Comparison of ENCODE assay signal across 8 cellular contexts in the genomic region with DNA sequence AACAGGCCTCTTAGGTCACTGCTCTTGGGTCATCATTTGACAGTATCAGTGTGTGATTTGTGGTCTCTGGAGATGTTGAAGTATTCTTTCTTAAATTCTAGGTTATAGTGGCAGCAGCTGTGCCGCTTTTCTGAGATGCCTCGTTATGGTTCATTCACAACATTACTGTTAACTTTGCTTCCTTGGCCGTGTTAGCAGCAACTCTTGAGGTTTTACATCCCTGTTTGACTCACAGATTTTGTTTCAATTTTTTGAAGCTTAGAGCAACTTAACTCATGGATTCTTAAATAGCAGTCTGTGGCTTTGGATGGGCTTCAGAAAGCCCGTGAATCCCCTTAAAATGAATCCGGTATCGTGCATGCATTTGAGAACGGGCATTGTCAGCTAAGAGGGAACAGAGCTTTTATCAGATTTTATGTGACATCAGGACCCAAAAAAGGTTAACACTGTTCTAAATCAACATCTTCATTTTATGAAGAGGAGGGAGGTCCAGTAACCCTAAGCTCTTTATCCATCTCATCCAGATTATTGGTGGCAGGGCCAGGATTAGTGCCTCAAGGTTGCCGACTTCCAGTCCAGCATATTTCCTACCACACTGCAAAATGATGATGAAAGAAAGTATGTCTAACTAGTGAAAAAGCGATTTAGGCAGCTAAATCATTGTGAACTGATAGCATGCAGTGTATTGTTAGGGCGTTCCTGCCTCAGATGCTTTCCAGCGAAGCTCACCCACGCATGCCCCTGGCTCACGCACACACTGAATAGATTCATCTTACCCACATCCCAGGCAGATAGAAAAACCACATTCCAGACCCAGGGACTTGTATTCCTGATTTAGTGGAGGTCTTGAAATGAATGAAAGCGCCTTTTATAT. TPM values are rescaled to one million over a fixed set of nuclear protein-coding genes. Genes with fewer than 3 reads are reported as not detected.
DNase-seq lines count a peak whose midpoint lies in the region; ATAC-seq, FAIRE-seq and TF ChIP-seq lines count a peak whose summit lies in the region.

No MANE protein-coding gene starts in this region.

- RAD21 ChIA-PET in GM12878 (lab: Charles Lee; ENCODE audit: unreplicated experiment): interaction anchor here (1.1 to 1.6 kb wide), 3 partner anchors 209 to 892 kb away, joined by 3 to 6 read pairs (median 3); no protein-coding TSS in a partner anchor

- FAIRE-seq in GM12878 (lab: Jason Lieb, UNC): peak; percentile 49

- POLR2A ChIA-PET in GM12878 (lab: Charles Lee): no interaction called here
- POLR2A ChIA-PET in naive thymus-derived CD8-positive, alpha-beta T cell (lab: Charles Lee): interaction anchor here (0.6 to 1.0 kb wide), 2 partner anchors 11 to 18 kb away, joined by 4 read pairs; no protein-coding TSS in a partner anchor

- DNase-seq in AG08396 (ENCODE audit: low spot score) (peak; percentile 52), GM12878 (ENCODE audit: low read depth, low spot score) (no peak), occipital lobe (lab: John Stamatoyannopoulos, UW) (no peak)
- no peak for DNase-seq in naive thymus-derived CD8-positive, alpha-beta T cell

- SMC1A ChIA-PET in GM12878 (lab: Charles Lee; ENCODE audit: uncharacterized antibody, unreplicated experiment): interaction anchor here (1.0 to 1.2 kb wide), 4 partner anchors 11 to 892 kb away, joined by 3 to 5 read pairs (median 4); no protein-coding TSS in a partner anchor

- H4K20me1 ChIP-seq in Loucy (ENCODE audit: insufficient read depth, low read length, poor library complexity, severe bottlenecking) (peaks cover 20% of the 10 kb centered on the region), GM12878 (ENCODE audit: control insufficient read depth, insufficient read depth) (0 out of 2 replicates have a peak, but pooled peaks cover 3% of the 10 kb centered on the region)

- H3K36me3 ChIP-seq in Loucy (ENCODE audit: insufficient read depth, low read length) (peaks cover 18% of the 10 kb centered on the region; the same call in 1 of the 2 replicates), GM12878 (ENCODE audit: control insufficient read depth in 2 of 2, insufficient read depth in 2 of 2, low read length in 1 of 2) (no peaks in the 10 kb centered on the region; a peak in 1 of 4 replicates)

- 55% methylated on average over 14 of the region's 14 CpGs for WGBS in GM12878 (ENCODE audit: insufficient coverage, insufficient replicate concordance, low lambda C conversion rate, missing lambda C conversion rate)

- no peaks in the 10 kb centered on the region for H3K9me2 ChIP-seq in Loucy (replicated peaks; ENCODE audit: low read depth, low read length)

- TF ChIP-seq EP300 in GM12878 (IDR thresholded peaks at IDR 0.05; ENCODE audit: borderline replicate concordance in 1 of 2, control insufficient read depth in 1 of 2, low read depth in 2 of 2, low read length in 2 of 2): no peak

- no peaks in the 10 kb centered on the region for H3K27me3 Mint-ChIP-seq in naive thymus-derived CD8-positive, alpha-beta T cell

- peaks cover 80% of the 10 kb centered on the region for H3K79me2 ChIP-seq in Loucy (ENCODE audit: insufficient read depth, low read length)
- H3K79me2 ChIP-seq in GM12878 (ENCODE audit: control insufficient read depth, insufficient read depth, low read length): no peaks in the 10 kb centered on the region

- no TSS peak for BruUV-seq in GM12878 (replicated peaks; lab: Mats Ljungman, UMichigan)

- CTCF ChIA-PET in GM12878 (lab: Yijun Ruan, JAX): interaction anchor here (0.8 to 2.1 kb wide), 7 partner anchors 14 to 940 kb away, joined by 3 to 8 read pairs (median 4); no protein-coding TSS in a partner anchor

- H3K9me3 Mint-ChIP-seq in naive thymus-derived CD8-positive, alpha-beta T cell: no peaks in the 10 kb centered on the region

- H3K36me3 Mint-ChIP-seq in naive thymus-derived CD8-positive, alpha-beta T cell: peaks cover 6 to 50% (median 23%) of the 10 kb centered on the region in 3 donors

- peaks cover 44 to 82% (median 76%) of the 10 kb centered on the region in 4 donors for H3K4me1 Mint-ChIP-seq in naive thymus-derived CD8-positive, alpha-beta T cell

- H3K4me3 ChIP-seq in Loucy (ENCODE audit: low read length, poor library complexity, severe bottlenecking) (peak overlapping the region; percentile 76), GM12878 (no peak overlapping the region)

- H3K4me1 ChIP-seq in Loucy (ENCODE audit: insufficient read depth, low read length, poor library complexity, severe bottlenecking): peaks cover 57% of the 10 kb centered on the region
- peaks cover 7% of the 10 kb centered on the region for H3K4me1 ChIP-seq in GM12878 (ENCODE audit: control insufficient read depth, insufficient read depth, low read length)

- H2AFZ ChIP-seq in Loucy (ENCODE audit: low read length) (no peak overlapping the region), GM12878 (ENCODE audit: control insufficient read depth, low read depth, low read length) (no peak overlapping the region)

- H3K27me3 ChIP-seq in Loucy (ENCODE audit: insufficient read depth, low read length, poor library complexity, severe bottlenecking) (no peaks in the 10 kb centered on the region), GM12878 (replicated peaks in 1 of 2; ENCODE audit: control insufficient read depth in 2 of 2, insufficient read depth in 2 of 2, low read length in 1 of 2) (peaks cover 0 to 18% of the 10 kb centered on the region in 2 experiments; a peak in 2 of 4 replicates)

- H3K9me3 ChIP-seq in Loucy (ENCODE audit: insufficient read depth, low read depth, low read length) (no peaks in the 10 kb centered on the region), GM12878 (replicated peaks; ENCODE audit: control insufficient read depth, insufficient read depth, low read length) (no peaks in the 10 kb centered on the region)

- in situ Hi-C loops in GM12878 (cut with MboI): no loop called here

- no peak overlapping the region for H3K27ac ChIP-seq in GM12878 (ENCODE audit: control insufficient read depth, insufficient read depth)

- no peak for ATAC-seq in GM12878
- no peak for ATAC-seq in naive thymus-derived CD8-positive, alpha-beta T cell
- ATAC-seq in HG02885 (IDR thresholded peaks at IDR 0.05; ENCODE audit: poor library complexity, unreplicated experiment): no peak
- no peak for ATAC-seq in GM19452 (IDR thresholded peaks at IDR 0.05; ENCODE audit: unreplicated experiment)
- ATAC-seq in HG02981 (IDR thresholded peaks at IDR 0.05; ENCODE audit: unreplicated experiment): no peak

- H3K9ac ChIP-seq in Loucy (ENCODE audit: low read depth, low read length, poor library complexity, severe bottlenecking): peak overlapping the region; percentile 3
- H3K9ac ChIP-seq in GM12878 (ENCODE audit: control insufficient read depth, insufficient read depth, low read length): no peak overlapping the region

- TF ChIP-seq POLR2A in GM12878 (IDR thresholded peaks at IDR 0.05; ENCODE audit: low read depth, low read length): no peak

- TF ChIP-seq RAD21 in GM12878 (IDR thresholded peaks at IDR 0.05; ENCODE audit: insufficient read depth, low read depth, low read length): no peak

- peak overlapping the region in 3 of 10 donors; percentile 22 to 97 (median 31) for H3K27ac Mint-ChIP-seq in naive thymus-derived CD8-positive, alpha-beta T cell

- peak overlapping the region in 9 of 10 donors; percentile 20 to 100 (median 99) for H3K4me3 Mint-ChIP-seq in naive thymus-derived CD8-positive, alpha-beta T cell

- no peaks in the 10 kb centered on the region for H3F3A ChIP-seq in Loucy (ENCODE audit: low read depth)

- no peak for TF ChIP-seq CTCF in Loucy (conservative IDR thresholded peaks at IDR 0.05; ENCODE audit: low read length)
- no peak for TF ChIP-seq CTCF in GM12878 (IDR thresholded peaks at IDR 0.05 in 2 of 3, conservative IDR thresholded peaks at IDR 0.05 in 1 of 3; ENCODE audit: control insufficient read depth in 2 of 3, extremely low read depth in 1 of 3, insufficient read depth in 1 of 3, low read depth in 3 of 3, low read length in 3 of 3)

- H3K4me2 ChIP-seq in Loucy (ENCODE audit: low read depth, low read length, poor library complexity, severe bottlenecking) (peak overlapping the region; percentile 75), GM12878 (ENCODE audit: control insufficient read depth, insufficient read depth) (0 out of 2 replicates have a peak overlapping the region, but pooled peaks have one; percentile 7)

- intact Hi-C loops in GM12878 (cut with micrococcal nuclease; ENCODE audit: unreplicated experiment): loop anchor here (10.0 kb wide), 1 partner anchor 677 kb away; no protein-coding TSS in a partner anchor

TF ChIP-seq in GM12878, 131 proteins besides CTCF, POLR2A, EP300 and RAD21:
- TF ChIP-seq GATAD2B (conservative IDR thresholded peaks at IDR 0.05; ENCODE audit: low read depth) (no peak), RUNX3 (IDR thresholded peaks at IDR 0.05; ENCODE audit: low read length) (peak; percentile 33), ATF7 (IDR thresholded peaks at IDR 0.05; ENCODE audit: low read depth) (no peak), POLR2AphosphoS2 (IDR thresholded peaks at IDR 0.05; ENCODE audit: low read depth, low read length) (no peak), NR2C2 (IDR thresholded peaks at IDR 0.05; ENCODE audit: borderline replicate concordance, control insufficient read depth, insufficient read length, low read depth) (no peak), MXI1 (IDR thresholded peaks at IDR 0.05; ENCODE audit: low read depth, low read length) (no peak), PML (IDR thresholded peaks at IDR 0.05; ENCODE audit: low read length) (no peak)

RNA-seq across cellular contexts. Expression of a gene that starts 5.1 kb away (rescaled TPM):
- 16.9 and 24.4 TPM in 2 replicates for total RNA-seq in GM12878 (2013; cell fraction: nucleolus; rRNA removed)
- 8.6 and 9.2 TPM in 2 replicates for total RNA-seq in GM12878 (2014; rRNA removed)
- total RNA-seq in GM12878 (2014; rRNA removed; fragmentation: Illumina TruSeq; extraction: Trizol): 5.2 and 5.3 TPM in 2 replicates
- 8.4 and 9.7 TPM in 2 replicates for total RNA-seq in GM12878 (2021)
- 3.3 TPM for polyA plus RNA-seq in GM12878 (2011; ENCODE audit: low read depth)
- polyA plus RNA-seq in GM12878 (2011; rRNA removed): 5.1 and 6.4 TPM in 2 replicates
- 6.0 and 6.1 TPM in 2 replicates for polyA plus RNA-seq in GM12878 (2011; cell fraction: cytosol; rRNA removed)
- polyA plus RNA-seq in GM12878 (2011; cell fraction: nucleus; rRNA removed): 8.2 and 11.0 TPM in 2 replicates
- 2.4 and 2.8 TPM in 2 replicates for polyA plus RNA-seq in GM12878 (2012)
- 6.8 and 7.3 TPM in 2 replicates for polyA plus RNA-seq in GM12878 (2014; fragmentation: Illumina TruSeq; extraction: Trizol)
- polyA plus RNA-seq in GM12878 (2014; fragmentation: Nextera tagmentation; extraction: Ambion mirVana): 1 to 10 TPM; 1.6 to 3.5 TPM
- polyA plus RNA-seq in GM12878 (2014; rRNA removed): 6.8 and 9.0 TPM in 2 replicates
- polyA plus RNA-seq in GM12878 (2016; fragmentation: Nextera tagmentation; extraction: Ambion mirVana): 1 to 10 TPM; 3.9 to 5.1 TPM
- 2.6 and 4.8 TPM in 2 replicates for polyA minus RNA-seq in GM12878 (2011; rRNA and poly(A)+ RNA removed)
- polyA minus RNA-seq in GM12878 (2011; cell fraction: cytosol; rRNA and poly(A)+ RNA removed): 1.9 and 4.3 TPM in 2 replicates
- 7.5 and 9.4 TPM in 2 replicates for polyA minus RNA-seq in GM12878 (2011; cell fraction: nucleus; rRNA and poly(A)+ RNA removed)
- 10 to 100 TPM; 77.0 to 85.1 TPM for total RNA-seq in naive thymus-derived CD8-positive, alpha-beta T cell
- polyA plus RNA-seq in naive thymus-derived CD8-positive, alpha-beta T cell: 10 to 100 TPM; 22.5 to 30.5 (median 27.4) TPM
- total RNA-seq in occipital lobe: 122 TPM
